ENCODE assay signal across 17 cellular contexts in genomic region chr10:79224992-79225391, GRCh38.
DNase-seq lines count a peak whose midpoint lies in the region; ATAC-seq, FAIRE-seq and TF ChIP-seq lines count a peak whose summit lies in the region.
"Had no signal": no experiment of that assay in that cellular context is flagged by ENCODE, and none has a peak within 500 bp of the region (broad histone marks: within the 10 kb centered on the region; RNA-seq: fewer than 3 reads in every experiment).

No MANE protein-coding gene starts in this region.

- H4K20me1 ChIP-seq in smooth muscle cell (ENCODE audit: low read depth) = peaks cover 89% of the 10 kb centered on the region

- intact Hi-C loops in heart right ventricle (cut with DNase I) (loop anchor here in 3 of 10 donors (5.0 kb wide), 3 partner anchors 42 to 52 kb away; no protein-coding TSS in a partner anchor), cardiac septum (cut with DNase I) (loop anchor here (5.0 kb wide), 1 partner anchor 122 kb away; the partner anchor contains the start of gene PPIF), kidney (cut with DNase I) (no loop called here), vagina (cut with DNase I) (no loop called here)

- DNase-seq in heart right ventricle = no peak
- no peak for DNase-seq in cardiac septum (ENCODE audit: low spot score)
- peak; percentile 18 for DNase-seq in kidney
- no peak for DNase-seq in smooth muscle cell (lab: John Stamatoyannopoulos, UW; ENCODE audit: unreplicated experiment)
- DNase-seq in vagina (ENCODE audit: extremely low spot score in 2 of 2) = no peak
- no peak for DNase-seq in NCI-H748 treated with DMSO at 0.1 percent for 48 hours (lab: John Stamatoyannopoulos, UW)
- no peak for DNase-seq in DMS153 (lab: John Stamatoyannopoulos, UW)
- DNase-seq in activated CD4-positive, alpha-beta T cell treated with anti-CD3 and anti-CD28 coated beads, Interleukin-2, amount 50 U/mL, for 4 hours = no peak
- DNase-seq: C1 segment of cervical spinal cord, EL, MG63, NCI-H1092 treated with DMSO at 0.1 percent for 48 hours, NCI-H1694, NCI-H345, NCI-H526 treated with DMSO at 0.1 percent for 48 hours had no signal

- H2AFZ ChIP-seq in smooth muscle cell (ENCODE audit: low read depth) = no peak overlapping the region

- whole genome bisulfite sequencing in heart right ventricle, 2 donors = 74 to 84% methylated on average over 5 of the region's 5 CpGs
- WGBS in smooth muscle cell (ENCODE audit: low lambda C conversion rate) = 92% methylated on average over 5 of the region's 5 CpGs

- H3K27ac ChIP-seq in heart right ventricle = peak overlapping the region in 6 of 10 donors; percentile 85 to 94 (median 91)
- H3K27ac ChIP-seq in kidney (ENCODE audit: low read depth in 2 of 2, low read length in 2 of 2) = peak overlapping the region in 1 of 2 donors; percentile 43
- H3K27ac ChIP-seq in smooth muscle cell (ENCODE audit: low read depth) = peak overlapping the region; percentile 86
- H3K27ac ChIP-seq in vagina = peak overlapping the region; percentile 78

- TF ChIP-seq CTCF in heart right ventricle (IDR thresholded peaks at IDR 0.05) (no peak), kidney (IDR thresholded peaks at IDR 0.05; ENCODE audit: borderline replicate concordance, extremely low read depth, insufficient read depth) (no peak), smooth muscle cell (IDR thresholded peaks at IDR 0.05; ENCODE audit: borderline replicate concordance, insufficient read depth, poor library complexity, severe bottlenecking) (no peak), vagina (IDR thresholded peaks at IDR 0.05) (no peak)

- no peak for ATAC-seq in heart right ventricle

- TF ChIP-seq POLR2A in vagina (IDR thresholded peaks at IDR 0.05) = no peak

- H3K9ac ChIP-seq in kidney (ENCODE audit: low read length in 2 of 2) = no peak overlapping the region
- H3K9ac ChIP-seq in smooth muscle cell (ENCODE audit: low read depth) = no peak overlapping the region

- peaks cover 0 to 57% (median 8%) of the 10 kb centered on the region in 9 donors for H3K36me3 ChIP-seq in heart right ventricle
- peaks cover 19 to 21% of the 10 kb centered on the region in 2 donors for H3K36me3 ChIP-seq in kidney (ENCODE audit: control insufficient read depth in 1 of 2, insufficient read depth in 2 of 2, low read length in 2 of 2)
- H3K36me3 ChIP-seq in smooth muscle cell (ENCODE audit: low read depth) = no peaks in the 10 kb centered on the region
- peaks cover 0 to 14% of the 10 kb centered on the region in 2 donors for H3K36me3 ChIP-seq in vagina
- H3K36me3 ChIP-seq: HAP-1 had no signal

- H3K9me3 ChIP-seq in heart right ventricle (no peaks in the 10 kb centered on the region), kidney (ENCODE audit: control insufficient read depth in 1 of 2, low read length in 2 of 2) (no peaks in the 10 kb centered on the region), smooth muscle cell (replicated peaks; ENCODE audit: low read depth) (no peaks in the 10 kb centered on the region), vagina (no peaks in the 10 kb centered on the region)
- H3K9me3 ChIP-seq: HAP-1, MG63 had no signal

- H3K4me2 ChIP-seq in smooth muscle cell = peak overlapping the region; percentile 65

- H3F3A ChIP-seq in smooth muscle cell (ENCODE audit: low read depth) = peaks cover 22% of the 10 kb centered on the region

- no peak for FAIRE-seq in kidney (lab: Jason Lieb, UNC)
- FAIRE-seq: A204.1 had no signal

- no peaks in the 10 kb centered on the region for H3K79me2 ChIP-seq in smooth muscle cell (ENCODE audit: low read depth)

- H3K4me1 ChIP-seq in heart right ventricle (peaks cover 49 to 80% (median 66%) of the 10 kb centered on the region in 9 donors), kidney (ENCODE audit: control insufficient read depth in 1 of 2, insufficient read depth in 1 of 2, low read depth in 1 of 2, low read length in 2 of 2) (peaks cover 31 to 46% of the 10 kb centered on the region in 2 donors), smooth muscle cell (ENCODE audit: low read depth) (peaks cover 54% of the 10 kb centered on the region), vagina (peaks cover 71% of the 10 kb centered on the region)
- H3K4me1 ChIP-seq: HAP-1 had no signal

- H3K4me3 ChIP-seq in heart right ventricle (no peak overlapping the region), kidney (ENCODE audit: low read length in 2 of 2) (no peak overlapping the region), smooth muscle cell (no peak overlapping the region), vagina (no peak overlapping the region)
- H3K4me3 ChIP-seq: HAP-1, MG63 had no signal

- H3K27me3 ChIP-seq in heart right ventricle (no peaks in the 10 kb centered on the region), smooth muscle cell (ENCODE audit: low read depth) (no peaks in the 10 kb centered on the region), vagina (no peaks in the 10 kb centered on the region)
- H3K27me3 ChIP-seq: MG63 had no signal
